23 cellular contexts compared by ENCODE assay signal in genomic region chr1:55305735-55306134, GRCh38.
DNase-seq lines count a peak whose midpoint lies in the region; ATAC-seq, FAIRE-seq and TF ChIP-seq lines count a peak whose summit lies in the region.
"Had no signal": no experiment of that assay in that cellular context is flagged by ENCODE, and none has a peak within 500 bp of the region (broad histone marks: within the 10 kb centered on the region; RNA-seq: fewer than 3 reads in every experiment).

No MANE protein-coding gene starts in this region.

- no peak overlapping the region for H3K27ac ChIP-seq in keratinocyte (ENCODE audit: control insufficient read depth, insufficient read depth, low read length)
- H3K27ac ChIP-seq: PC-9 had no signal

- no peaks in the 10 kb centered on the region for H3K9me1 ChIP-seq in keratinocyte (ENCODE audit: control insufficient read depth, extremely low read depth, insufficient read depth, low read length)

- H3K79me2 ChIP-seq in keratinocyte (ENCODE audit: control insufficient read depth, insufficient read depth, low read length) = no peaks in the 10 kb centered on the region

- TF ChIP-seq CTCF in keratinocyte (optimal IDR thresholded peaks at IDR 0.05 in 1 of 3, IDR thresholded peaks at IDR 0.05 in 1 of 3, conservative IDR thresholded peaks at IDR 0.05 in 1 of 3; ENCODE audit: extremely low read depth in 1 of 3, insufficient read depth in 2 of 3, low read length in 3 of 3) = no peak

- dilution Hi-C loops in keratinocyte (cut with MboI; ENCODE audit: extremely low pct_ligation_motif_present, low sequenced_read_pairs) = no loop called here

- peaks cover 6% of the 10 kb centered on the region for H3K4me1 ChIP-seq in keratinocyte (ENCODE audit: control insufficient read depth, extremely low read depth, insufficient read depth, low read length)

- H4K20me1 ChIP-seq in keratinocyte (ENCODE audit: control insufficient read depth, extremely low read depth, insufficient read depth, low read length) = no peaks in the 10 kb centered on the region

- no peak overlapping the region for H2AFZ ChIP-seq in keratinocyte (ENCODE audit: control insufficient read depth, low read length)
- H2AFZ ChIP-seq: PC-9 had no signal

- H3K36me3 ChIP-seq in keratinocyte (ENCODE audit: control insufficient read depth in 2 of 2, extremely low read depth in 1 of 2, insufficient read depth in 2 of 2, low read length in 2 of 2) = no peaks in the 10 kb centered on the region

- no peak overlapping the region for H3K4me3 ChIP-seq in keratinocyte (ENCODE audit: control insufficient read depth in 2 of 3, extremely low read depth in 1 of 3, insufficient read depth in 2 of 3, low read depth in 1 of 3, low read length in 3 of 3)
- H3K4me3 ChIP-seq: PC-9 had no signal

- FAIRE-seq in keratinocyte (lab: Jason Lieb, UNC) = peak; percentile 26

- ATAC-seq in GM19023 (IDR thresholded peaks at IDR 0.05; ENCODE audit: unreplicated experiment) (no peak), HG03135 (IDR thresholded peaks at IDR 0.05; ENCODE audit: unreplicated experiment) (no peak)
- ATAC-seq: left ventricle myocardium superior, WTC11 had no signal

- peaks cover 3% of the 10 kb centered on the region for H3K27me3 ChIP-seq in keratinocyte (ENCODE audit: control insufficient read depth, extremely low read depth, insufficient read depth, low read length)

- H3K9me3 ChIP-seq in keratinocyte (ENCODE audit: control insufficient read depth, low read depth, low read length) = no peaks in the 10 kb centered on the region

- no peak overlapping the region for H3K4me2 ChIP-seq in keratinocyte (ENCODE audit: control insufficient read depth, extremely low read depth, insufficient read depth, low read depth, low read length)
- H3K4me2 ChIP-seq: PC-9 had no signal

- no peak overlapping the region for H3K9ac ChIP-seq in keratinocyte (ENCODE audit: control insufficient read depth, extremely low read depth, insufficient read depth, low read length)

- DNase-seq in Daoy (ENCODE audit: low read depth) (peak; percentile 53), HCEC 1CT (peak; percentile 68), amniotic epithelial cell (ENCODE audit: low read depth) (peak; percentile 24), keratinocyte (ENCODE audit: low read depth, low spot score) (no peak), DMS 273 treated with DMSO at 0.1 percent for 48 hours (lab: John Stamatoyannopoulos, UW) (no peak), kidney glomerular epithelial cell (lab: John Stamatoyannopoulos, UW) (no peak)
- DNase-seq: activated CD4-positive, alpha-beta memory T cell treated with anti-CD3 and anti-CD28 coated beads for 36 hours; activated naive CD4-positive, alpha-beta T cell treated with anti-CD3 and anti-CD28 coated beads, Interleukin-2, amount 10 ng/mL, durations not matched to agents 7 days and 5 days; activated T-cell treated with anti-CD3 and anti-CD28 coated beads, Interleukin-2, amount 50 U/mL, for 1 hour; AML-193; COR-L47; effector memory CD4-positive, alpha-beta T cell; head of caudate nucleus; HFFc6; KBM-7; left ventricle myocardium superior; NCI-H187; NCI-H2227 treated with DMSO at 0.1 percent for 48 hours; PC-9; stimulated activated CD4-positive, alpha-beta T cell treated with anti-CD3 and anti-CD28 coated beads, Interleukin-4, amount 100 ng/mL, for 4 hours had no signal

Comparison
In these comparisons a context has a peak if more than half of its experiments do, and no peak if none do; other contexts are left out.
1. DNase-seq: peak in Daoy (single experiment), HCEC 1CT (single experiment) and amniotic epithelial cell (single experiment); none in keratinocyte (single experiment), DMS 273 treated with DMSO at 0.1 percent for 48 hours (single experiment) and kidney glomerular epithelial cell (single experiment).